10 cellular contexts compared by ENCODE assay signal in the genomic region with DNA sequence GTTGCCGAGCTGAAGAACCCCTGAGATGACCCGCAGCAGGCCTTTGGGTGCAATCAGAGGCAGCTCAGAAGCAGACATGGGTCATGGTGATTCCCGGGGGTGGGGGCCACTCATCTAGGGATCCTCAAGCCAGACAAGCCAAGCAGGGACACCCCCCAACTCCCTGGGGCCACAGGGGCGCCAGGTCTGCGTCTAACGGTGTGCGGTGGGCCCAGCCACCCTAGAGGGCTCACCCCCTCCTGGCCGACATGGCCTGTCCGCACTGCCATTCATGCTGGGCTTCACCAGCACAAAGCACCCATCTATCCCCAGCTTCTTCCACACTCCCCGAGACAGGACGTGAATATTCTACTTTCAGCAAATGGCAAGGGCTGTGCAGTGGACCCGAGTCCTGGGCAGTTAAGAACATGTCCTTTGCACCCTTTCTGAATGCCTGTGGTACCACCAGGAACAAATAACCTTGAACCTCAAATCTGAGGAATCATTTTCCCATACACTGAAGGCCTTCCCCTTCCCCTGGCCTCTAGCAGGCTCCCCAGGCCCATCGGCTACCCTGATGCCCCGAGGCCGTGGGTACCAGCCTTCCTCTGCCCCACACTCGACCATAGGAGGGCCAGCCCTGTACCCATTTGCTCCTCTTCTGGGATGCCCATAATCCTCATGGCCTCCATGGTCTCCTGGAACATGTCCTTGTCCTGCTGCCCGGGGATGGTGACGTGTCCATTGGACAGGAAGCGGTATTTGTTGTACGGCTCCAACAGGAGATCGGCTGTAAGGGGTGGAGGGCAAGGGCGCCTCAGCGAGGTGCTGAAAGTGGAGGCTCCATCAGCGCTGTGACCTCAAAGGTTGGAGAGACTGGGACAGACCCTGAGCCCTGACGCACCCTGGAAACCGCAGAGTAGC.
DNase-seq lines count a peak whose midpoint lies in the region; ATAC-seq and TF ChIP-seq lines count a peak whose summit lies in the region.
"Had no signal": no experiment of that assay in that cellular context is flagged by ENCODE, and none has a peak within 500 bp of the region (broad histone marks: within the 10 kb centered on the region; RNA-seq: fewer than 3 reads in every experiment).

No MANE protein-coding gene starts in this region.

- H3K27ac ChIP-seq in esophagus (ENCODE audit: low read depth in 2 of 2, low read length in 1 of 2) (peak overlapping the region; percentile 11 to 80), rectal smooth muscle tissue (ENCODE audit: low read depth, low read length) (peak overlapping the region; percentile 78)
- H3K27ac ChIP-seq: parathyroid adenoma had no signal

- intact Hi-C loops in Caco-2 (cut with micrococcal nuclease; ENCODE audit: unreplicated experiment): no loop called here

- H3K27me3 Mint-ChIP-seq in Caco-2 (ENCODE audit: insufficient read depth, unreplicated experiment) (no peaks in the 10 kb centered on the region), T-helper 17 cell (no peaks in the 10 kb centered on the region)

- H3K9ac ChIP-seq in rectal smooth muscle tissue (ENCODE audit: low read length): peak overlapping the region; percentile 2
- H3K9ac ChIP-seq: parathyroid adenoma had no signal

- no TSS peak for BruUV-seq in Caco-2 (replicated peaks; lab: Mats Ljungman, UMichigan)

- H3K36me3 ChIP-seq in Caco-2 (ENCODE audit: control insufficient read depth, insufficient read depth, low read length) (peaks cover 10% of the 10 kb centered on the region), esophagus (ENCODE audit: control insufficient read depth in 2 of 2, insufficient read depth in 2 of 2, low read length in 1 of 2) (peaks cover 18 to 62% of the 10 kb centered on the region in 2 donors), rectal smooth muscle tissue (ENCODE audit: control insufficient read depth, insufficient read depth, low read length) (peaks cover 61% of the 10 kb centered on the region)

- peak overlapping the region; percentile 42 for H3K27ac Mint-ChIP-seq in Caco-2 (ENCODE audit: unreplicated experiment)
- H3K27ac Mint-ChIP-seq in T-helper 17 cell: peak overlapping the region; percentile 72

- POLR2A ChIA-PET in Caco-2 (lab: Charles Lee): no interaction called here

- no peaks in the 10 kb centered on the region for H3K27me3 ChIP-seq in Caco-2 (replicated peaks; ENCODE audit: control insufficient read depth, insufficient read depth, low read length)
- no peaks in the 10 kb centered on the region for H3K27me3 ChIP-seq in esophagus (ENCODE audit: control insufficient read depth in 1 of 2, insufficient read depth in 2 of 2, low read length in 2 of 2)
- H3K27me3 ChIP-seq in rectal smooth muscle tissue (ENCODE audit: control insufficient read depth, insufficient read depth, low read length): no peaks in the 10 kb centered on the region

- no peak for DNase-seq in Caco-2
- DNase-seq in T-helper 17 cell: no peak
- no peak for DNase-seq in putamen (ENCODE audit: low spot score)
- no peak for DNase-seq in T1000 (lab: John Stamatoyannopoulos, UW)
- DNase-seq in NAMALWA (ENCODE audit: low spot score): no peak
- DNase-seq: activated CD4-positive, alpha-beta T cell treated with anti-CD3 and anti-CD28 coated beads, Interleukin-2, amount 50 U/mL, for 48 hours had no signal

- H3K36me3 Mint-ChIP-seq in Caco-2 (ENCODE audit: insufficient read depth, unreplicated experiment) (peaks cover 99% of the 10 kb centered on the region), T-helper 17 cell (ENCODE audit: low read depth) (peaks cover 7% of the 10 kb centered on the region)

- no peaks in the 10 kb centered on the region for H3K9me3 Mint-ChIP-seq in Caco-2 (ENCODE audit: unreplicated experiment)

- CTCF ChIA-PET in Caco-2 (lab: Charles Lee): no interaction called here

- H3K4me3 ChIP-seq in Caco-2 (ENCODE audit: low read depth, low read length) (no peak overlapping the region), esophagus (ENCODE audit: low read depth in 1 of 2, low read length in 2 of 2) (no peak overlapping the region), rectal smooth muscle tissue (ENCODE audit: low read length) (no peak overlapping the region)

- no peak for TF ChIP-seq CTCF in Caco-2 (IDR thresholded peaks at IDR 0.05; ENCODE audit: insufficient read depth in 1 of 2, low read depth in 1 of 2, low read length in 1 of 2, severe bottlenecking in 1 of 2, unreplicated experiment in 1 of 2)

- H3K4me3 Mint-ChIP-seq in Caco-2 (ENCODE audit: unreplicated experiment) (no peak overlapping the region), T-helper 17 cell (no peak overlapping the region)

- 81 to 84% methylated on average over 26 of the region's 26 CpGs for WGBS in esophagus, 2 donors

- ATAC-seq in T-helper 17 cell: no peak
- no peak for ATAC-seq in GM19328 (IDR thresholded peaks at IDR 0.05; ENCODE audit: unreplicated experiment)

- H3K4me1 ChIP-seq in Caco-2 (no peaks in the 10 kb centered on the region), esophagus (ENCODE audit: control insufficient read depth in 2 of 2, insufficient read depth in 2 of 2, low read length in 1 of 2) (peaks cover 6 to 18% of the 10 kb centered on the region in 2 donors), rectal smooth muscle tissue (ENCODE audit: control insufficient read depth, insufficient read depth, low read length) (peaks cover 31% of the 10 kb centered on the region)
- H3K4me1 ChIP-seq: parathyroid adenoma had no signal

- H3K9me3 ChIP-seq in Caco-2: no peaks in the 10 kb centered on the region
- H3K9me3 ChIP-seq in T-helper 17 cell (ENCODE audit: control insufficient read depth, low read length, poor library complexity, severe bottlenecking): no peaks in the 10 kb centered on the region
- H3K9me3 ChIP-seq in esophagus (ENCODE audit: control insufficient read depth in 2 of 2, insufficient read depth in 1 of 2, low read depth in 1 of 2, low read length in 1 of 2): no peaks in the 10 kb centered on the region

- H3K4me1 Mint-ChIP-seq in Caco-2 (ENCODE audit: low read depth, unreplicated experiment) (no peaks in the 10 kb centered on the region), T-helper 17 cell (peaks cover 9% of the 10 kb centered on the region)
